1 cellular context compared by ENCODE assay signal in the genomic region with DNA sequence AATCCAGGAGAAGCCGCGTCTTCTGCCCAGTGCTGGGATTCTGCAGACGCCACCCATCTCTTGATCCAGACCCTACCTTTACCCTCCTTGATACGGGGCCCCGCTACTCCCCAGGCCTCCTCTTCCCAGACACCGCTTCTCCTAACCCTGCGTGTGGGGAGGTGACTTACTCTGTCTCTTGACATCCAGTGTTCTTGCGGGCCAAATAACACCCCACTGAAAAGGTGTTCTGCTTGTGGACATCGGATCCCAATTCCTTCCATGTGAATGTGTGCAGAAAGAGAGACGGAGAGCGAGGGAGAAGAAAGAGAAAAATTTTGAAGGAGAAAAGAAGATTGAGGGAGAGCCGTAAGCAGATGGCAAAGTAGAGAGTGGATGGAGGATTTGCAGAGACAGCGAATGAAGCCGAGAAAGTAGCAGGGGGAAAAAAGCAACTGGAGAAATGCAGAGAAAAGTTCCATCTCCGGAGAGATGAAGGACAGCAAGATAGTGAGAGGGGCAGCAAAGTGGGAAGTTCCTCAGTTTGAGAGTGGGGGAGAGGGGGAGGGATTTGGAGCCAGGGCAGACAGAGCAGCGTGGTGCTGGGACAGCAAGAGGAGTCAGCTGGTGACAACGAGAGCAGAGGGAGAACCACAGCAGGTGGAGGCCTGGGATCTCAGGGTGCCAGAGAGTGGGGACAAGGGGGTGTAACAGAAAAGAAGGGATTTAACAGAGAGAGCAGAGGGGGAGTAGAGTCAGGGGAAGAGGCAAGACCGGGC.
TF ChIP-seq lines count a peak whose summit lies in the region.

No MANE protein-coding gene starts in this region.

TF ChIP-seq in endothelial cell of umbilical vein, 7 proteins besides CTCF, POLR2A, EP300 and RAD21 (continued from another document):
- TF ChIP-seq GATA2 (IDR thresholded peaks at IDR 0.05; ENCODE audit: insufficient read depth, insufficient read length, low read depth, low read length): no peak
- no peak for TF ChIP-seq MAX (IDR thresholded peaks at IDR 0.05; ENCODE audit: insufficient read depth, insufficient read length)
- no peak for TF ChIP-seq MYC (IDR thresholded peaks at IDR 0.05; ENCODE audit: low read depth, low read length)
